9 cellular contexts compared by ENCODE assay signal in genomic region chr3:105837143-105837740, GRCh38. TPM values are rescaled to one million over a fixed set of nuclear protein-coding genes. Genes with fewer than 3 reads are reported as not detected.
DNase-seq lines count a peak whose midpoint lies in the region; ATAC-seq, FAIRE-seq and TF ChIP-seq lines count a peak whose summit lies in the region.
"Had no signal": no experiment of that assay in that cellular context is flagged by ENCODE, and none has a peak within 500 bp of the region (broad histone marks: within the 10 kb centered on the region; RNA-seq: fewer than 3 reads in every experiment).

No MANE protein-coding gene starts in this region.

- TF ChIP-seq CTCF in pancreas (IDR thresholded peaks at IDR 0.05), result no peak

- FAIRE-seq in urothelium cell line (lab: Jason Lieb, UNC) (no peak), pancreas (lab: Jason Lieb, UNC) (no peak)
- FAIRE-seq: H1 had no signal

- ATAC-seq in GM19455 (IDR thresholded peaks at IDR 0.05; ENCODE audit: unreplicated experiment), result peak; percentile 91
- ATAC-seq in HG03439 (IDR thresholded peaks at IDR 0.05; ENCODE audit: unreplicated experiment), result peak; percentile 91
- ATAC-seq in pancreas, result no peak

- DNase-seq in cerebellar cortex (ENCODE audit: low spot score) (peak; percentile 83), NCI-H187 treated with DMSO at 0.1 percent for 48 hours (lab: John Stamatoyannopoulos, UW) (no peak), urothelium cell line (ENCODE audit: low spot score) (no peak), pancreas (no peak)
- DNase-seq in central memory CD4-positive, alpha-beta T cell, result no peak

- no peaks in the 10 kb centered on the region for H3K9me3 ChIP-seq in pancreas

- peaks cover 0 to 11% (median 10%) of the 10 kb centered on the region in 3 donors for H3K4me1 ChIP-seq in pancreas

- no peaks in the 10 kb centered on the region for H3K36me3 ChIP-seq in pancreas

- intact Hi-C loops in pancreas (cut with DNase I), result no loop called here

- H3K4me3 ChIP-seq in GM08714 (ENCODE audit: low read length) (peak overlapping the region; percentile 28; the same call in 1 of the 2 replicates), pancreas (no peak overlapping the region)

- 85 to 90% methylated on average over 5 of the region's 5 CpGs for WGBS in pancreas, 2 donors

- H3K27me3 ChIP-seq in pancreas, result no peaks in the 10 kb centered on the region

- no peak overlapping the region for H3K27ac ChIP-seq in pancreas

RNA-seq across cellular contexts. Expression of gene CBLB, which starts 31.6 kb away (rescaled TPM):
- total RNA-seq in pancreas, result 10 to 100 TPM in 4 of 6 donors, 1 to 10 TPM in 2; 9.1 to 23.3 (median 12.3) TPM
- polyA plus RNA-seq in pancreas, result 1 to 10 TPM; 5.3 to 9.5 TPM

Comparison
In these comparisons a context has a peak if more than half of its experiments do, and no peak if none do; other contexts are left out.
1. ATAC-seq: peak in GM19455 (single experiment) and HG03439 (single experiment); none in pancreas (0 of 4).